12 cellular contexts compared by ENCODE assay signal in the genomic region with DNA sequence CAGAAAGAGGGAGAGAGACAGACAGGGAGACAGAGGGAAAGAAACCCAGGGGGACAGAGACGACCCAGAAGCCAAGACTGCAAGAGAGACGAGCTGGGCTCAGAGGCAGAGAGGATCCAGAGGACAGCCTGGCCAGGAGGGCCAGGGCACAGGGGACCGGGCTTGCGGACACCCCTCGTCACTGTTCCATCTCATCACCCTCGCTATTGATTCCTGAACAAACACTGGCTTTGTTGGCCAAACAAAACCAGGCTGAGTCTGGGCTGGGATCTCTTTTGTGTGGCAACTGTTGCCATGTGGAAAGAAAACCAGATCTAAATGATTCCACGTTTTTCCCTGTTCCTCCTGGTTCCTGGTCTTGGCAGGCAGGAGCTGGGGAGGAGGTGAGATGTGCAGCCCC.
A peak's percentile ranks its signal among the peaks of the same experiment; 100 is the strongest.
DNase-seq lines count a peak whose midpoint lies in the region; ATAC-seq, FAIRE-seq and TF ChIP-seq lines count a peak whose summit lies in the region.
"Had no signal": no experiment of that assay in that cellular context is flagged by ENCODE, and none has a peak within 500 bp of the region (broad histone marks: within the 10 kb centered on the region; RNA-seq: fewer than 3 reads in every experiment).

No MANE protein-coding gene starts in this region.

- H3K36me3 ChIP-seq in PC-9 (ENCODE audit: low read depth) (no peaks in the 10 kb centered on the region), trophoblast cell (ENCODE audit: control insufficient read depth in 1 of 2, insufficient read depth in 2 of 2, low read length in 2 of 2) (no peaks in the 10 kb centered on the region)
- H3K36me3 ChIP-seq: prostate gland had no signal

- H3K27me3 ChIP-seq in PC-9 (ENCODE audit: insufficient read depth, low read depth) (no peaks in the 10 kb centered on the region), trophoblast cell (ENCODE audit: insufficient read depth, low read length) (no peaks in the 10 kb centered on the region)

- peak overlapping the region; percentile 62 for H3K4me2 ChIP-seq in PC-9
- H3K4me2 ChIP-seq in trophoblast cell (ENCODE audit: low read length) = no peak overlapping the region

- peaks cover 5% of the 10 kb centered on the region for H3K27me3 Mint-ChIP-seq in activated naive CD8-positive, alpha-beta T cell treated with anti-CD3 and anti-CD28 coated beads, Interleukin-2, amount 50 U/mL, for 24 hours

- no peak overlapping the region for H3K27ac Mint-ChIP-seq in activated naive CD8-positive, alpha-beta T cell treated with anti-CD3 and anti-CD28 coated beads, Interleukin-2, amount 50 U/mL, for 24 hours

- H3K9me3 Mint-ChIP-seq in activated naive CD8-positive, alpha-beta T cell treated with anti-CD3 and anti-CD28 coated beads, Interleukin-2, amount 50 U/mL, for 24 hours = no peaks in the 10 kb centered on the region

- peak overlapping the region; percentile 2 for H2BK5ac ChIP-seq in trophoblast cell (ENCODE audit: low read depth, low read length, poor library complexity)

- no peaks in the 10 kb centered on the region for H4K20me1 ChIP-seq in PC-9 (ENCODE audit: insufficient read depth)

- peak overlapping the region; percentile 42 for H4K91ac ChIP-seq in trophoblast cell (ENCODE audit: low read depth, low read length)

- no peaks in the 10 kb centered on the region for H3K4me1 Mint-ChIP-seq in activated naive CD8-positive, alpha-beta T cell treated with anti-CD3 and anti-CD28 coated beads, Interleukin-2, amount 50 U/mL, for 24 hours

- H3K79me1 ChIP-seq in trophoblast cell (ENCODE audit: low read length) = peaks cover 5% of the 10 kb centered on the region

- H2AK5ac ChIP-seq in trophoblast cell (ENCODE audit: low read length) = no peak overlapping the region

- H3K4me3 ChIP-seq in PC-9 = no peak overlapping the region
- no peak overlapping the region for H3K4me3 ChIP-seq in trophoblast cell (ENCODE audit: low read depth, low read length)
- H3K4me3 ChIP-seq: prostate gland had no signal

- no peak overlapping the region for H3K23ac ChIP-seq in trophoblast cell (ENCODE audit: low read length)

- H3K4ac ChIP-seq in trophoblast cell (ENCODE audit: low read depth, low read length) = no peak overlapping the region

- TF ChIP-seq CTCF in PC-9 (conservative IDR thresholded peaks at IDR 0.05) = no peak

- no TSS peak for BruUV-seq in PC-9 (replicated peaks; lab: Mats Ljungman, UMichigan)

- H3K4me1 ChIP-seq in PC-9 (replicated peaks; ENCODE audit: insufficient read depth) (peaks cover 38% of the 10 kb centered on the region), trophoblast cell (ENCODE audit: control insufficient read depth in 1 of 2, insufficient read depth in 2 of 2, low read length in 2 of 2) (peaks cover 17 to 22% of the 10 kb centered on the region in 2 experiments)
- H3K4me1 ChIP-seq: prostate gland had no signal

- ATAC-seq in GM19463 (IDR thresholded peaks at IDR 0.05; ENCODE audit: unreplicated experiment) = no peak
- ATAC-seq in GM21528 (IDR thresholded peaks at IDR 0.05; ENCODE audit: low FRiP score, unreplicated experiment) = no peak
- ATAC-seq in activated naive CD8-positive, alpha-beta T cell treated with anti-CD3 and anti-CD28 coated beads, Interleukin-2, amount 50 U/mL, for 24 hours = no peak

- POLR2A ChIA-PET in PC-9 (lab: Charles Lee; ENCODE audit: unreplicated experiment) = interaction anchor here (0.6 to 1.0 kb wide), 3 partner anchors 11 to 228 kb away, joined by 3 to 10 read pairs (median 5); no protein-coding TSS in a partner anchor

- intact Hi-C loops in PC-9 (cut with micrococcal nuclease; ENCODE audit: unreplicated experiment) = no loop called here

- CTCF ChIA-PET in PC-9 (lab: Charles Lee) = no interaction called here

- H3K79me2 ChIP-seq in PC-9 (ENCODE audit: low read depth) (no peaks in the 10 kb centered on the region), trophoblast cell (ENCODE audit: control insufficient read depth, insufficient read depth, low read length, poor library complexity) (no peaks in the 10 kb centered on the region)

- no peaks in the 10 kb centered on the region for H3K36me3 Mint-ChIP-seq in activated naive CD8-positive, alpha-beta T cell treated with anti-CD3 and anti-CD28 coated beads, Interleukin-2, amount 50 U/mL, for 24 hours (ENCODE audit: low read depth)

- DNase-seq in EH (ENCODE audit: low read depth) = peak; percentile 36
- DNase-seq in PC-9 = peak in 1 of 2 experiments; percentile 0
- peak; percentile 41 to 43 for DNase-seq in frontal cortex (ENCODE audit: low spot score in 2 of 2)
- no peak for DNase-seq in trophoblast cell
- no peak for DNase-seq in SW480 (ENCODE audit: low spot score)
- DNase-seq in activated naive CD8-positive, alpha-beta T cell treated with anti-CD3 and anti-CD28 coated beads, Interleukin-2, amount 50 U/mL, for 24 hours = no peak
- DNase-seq: NCI-H1436 had no signal

- H3K27ac ChIP-seq in PC-9 (peak overlapping the region; percentile 90), trophoblast cell (ENCODE audit: low read depth, low read length) (no peak overlapping the region)
- H3K27ac ChIP-seq: prostate gland had no signal

- peak overlapping the region; percentile 27 for H2BK120ac ChIP-seq in trophoblast cell (ENCODE audit: insufficient read depth, low read length, poor library complexity)

- H3K18ac ChIP-seq in trophoblast cell (ENCODE audit: low read length) = no peak overlapping the region

- FAIRE-seq in frontal cortex (lab: Jason Lieb, UNC) = no peak
- FAIRE-seq: endometrium, islet of Langerhans had no signal

- H2AFZ ChIP-seq in PC-9 = no peak overlapping the region
- no peak overlapping the region for H2AFZ ChIP-seq in trophoblast cell (ENCODE audit: insufficient read depth, low read length, poor library complexity)

- H4K8ac ChIP-seq in trophoblast cell (ENCODE audit: low read depth, low read length) = peak overlapping the region; percentile 32

- H2BK12ac ChIP-seq in trophoblast cell (ENCODE audit: low read length) = peak overlapping the region; percentile 34

- H3F3A ChIP-seq in PC-9 (ENCODE audit: insufficient read depth, low read depth) = peaks cover 16% of the 10 kb centered on the region

- H3K9ac ChIP-seq in trophoblast cell (ENCODE audit: low read length) = no peak overlapping the region

- H3K9me3 ChIP-seq in PC-9 (ENCODE audit: insufficient read depth, low read depth) = no peaks in the 10 kb centered on the region; the same call in 1 of the 2 replicates
- peaks cover 2% of the 10 kb centered on the region for H3K9me3 ChIP-seq in trophoblast cell (ENCODE audit: insufficient read depth, low read depth, low read length)
- H3K9me3 ChIP-seq: prostate gland had no signal

- WGBS in trophoblast cell (ENCODE audit: extremely low coverage, insufficient coverage, insufficient read length) = no CpG with 5 or more reads among the region's 7 CpGs

- no peaks in the 10 kb centered on the region for H3K9me2 ChIP-seq in PC-9 (ENCODE audit: insufficient read depth)

- no peak overlapping the region for H4K12ac ChIP-seq in trophoblast cell (ENCODE audit: low read depth, low read length)

- H3K4me3 Mint-ChIP-seq in activated naive CD8-positive, alpha-beta T cell treated with anti-CD3 and anti-CD28 coated beads, Interleukin-2, amount 50 U/mL, for 24 hours = no peak overlapping the region

- peak overlapping the region; percentile 30 for H3K14ac ChIP-seq in trophoblast cell (ENCODE audit: low read length)

Comparison
In these comparisons a context has a peak if more than half of its experiments do, and no peak if none do; other contexts are left out.
1. DNase-seq: peak in EH (single experiment) and frontal cortex (2 of 2); none in trophoblast cell (0 of 2), SW480 (single experiment) and activated naive CD8-positive, alpha-beta T cell treated with anti-CD3 and anti-CD28 coated beads, Interleukin-2, amount 50 U/mL, for 24 hours (single experiment).